ENCODE assay signal across 8 cellular contexts in genomic region chr1:48471603-48472576, GRCh38. TPM values are rescaled to one million over a fixed set of nuclear protein-coding genes. Genes with fewer than 3 reads are reported as not detected.
A peak's percentile ranks its signal among the peaks of the same experiment; 100 is the strongest.
DNase-seq lines count a peak whose midpoint lies in the region; TF ChIP-seq lines count a peak whose summit lies in the region.

SPATA6 (minus strand) TSS chr1:48472204; CDS start chr1:48472008, 196 bp downstream.

- no peaks in the 10 kb centered on the region for H3K79me2 ChIP-seq in DOHH2 (ENCODE audit: control insufficient read depth, low read length)

- H3K36me3 ChIP-seq in DOHH2 (ENCODE audit: control insufficient read depth, low read length) (no peaks in the 10 kb centered on the region), SJSA1 (no peaks in the 10 kb centered on the region), neutrophil (no peaks in the 10 kb centered on the region), stomach smooth muscle (ENCODE audit: control insufficient read depth in 2 of 2, insufficient read depth in 2 of 2, low read length in 2 of 2) (no peaks in the 10 kb centered on the region)

- TF ChIP-seq CTCF in DOHH2 (IDR thresholded peaks at IDR 0.05; ENCODE audit: low read depth, low read length, poor library complexity, severe bottlenecking) (no peak), neutrophil (IDR thresholded peaks at IDR 0.05) (peak; percentile 19)

- no peaks in the 10 kb centered on the region for H3K9me2 ChIP-seq in DOHH2 (replicated peaks; ENCODE audit: control insufficient read depth, low read length)

- H3K27me3 Mint-ChIP-seq in activated naive CD4-positive, alpha-beta T cell treated with anti-CD3 and anti-CD28 coated beads, Interleukin-2, amount 50 U/mL, for 24 hours, result no peaks in the 10 kb centered on the region

- peak within 1 kb of the TSS; percentile 93 for H3K4me3 Mint-ChIP-seq in activated naive CD4-positive, alpha-beta T cell treated with anti-CD3 and anti-CD28 coated beads, Interleukin-2, amount 50 U/mL, for 24 hours

- no peak within 1 kb of the TSS for H3K27ac ChIP-seq in DOHH2 (ENCODE audit: low read depth, low read length)
- no peak within 1 kb of the TSS for H3K27ac ChIP-seq in SJSA1
- peak within 1 kb of the TSS; percentile 57 for H3K27ac ChIP-seq in neutrophil
- H3K27ac ChIP-seq in stomach smooth muscle (ENCODE audit: low read length), result peak within 1 kb of the TSS; percentile 95

- H3K4me1 ChIP-seq in DOHH2 (ENCODE audit: control insufficient read depth, low read length) (peaks cover 6% of the 10 kb centered on the region), SJSA1 (replicated peaks) (peaks cover 3% of the 10 kb centered on the region; the same call in 1 of the 2 replicates), neutrophil (ENCODE audit: control insufficient read depth in 1 of 2, insufficient read depth in 1 of 2, low read depth in 1 of 2, low read length in 1 of 2) (peaks cover 29 to 30% of the 10 kb centered on the region in 2 experiments), stomach smooth muscle (ENCODE audit: control insufficient read depth, insufficient read depth, low read length) (peaks cover 14% of the 10 kb centered on the region)

- H3K9me3 ChIP-seq in DOHH2 (ENCODE audit: control insufficient read depth, insufficient read depth, low read length), result peaks cover 8% of the 10 kb centered on the region; the same call in 1 of the 2 replicates
- H3K9me3 ChIP-seq in SJSA1 (replicated peaks), result no peaks in the 10 kb centered on the region; the same call in 1 of the 2 replicates
- no peaks in the 10 kb centered on the region for H3K9me3 ChIP-seq in neutrophil
- no peaks in the 10 kb centered on the region for H3K9me3 ChIP-seq in stomach smooth muscle (ENCODE audit: control insufficient read depth in 2 of 2, low read length in 2 of 2)

- DNase-seq in H4 (ENCODE audit: low spot score) (peak; percentile 92), LoVo (ENCODE audit: low spot score) (peak; percentile 94), SJSA1 (ENCODE audit: low read depth in 1 of 2, low spot score in 2 of 2) (peak; percentile 52 to 94), globus pallidus (ENCODE audit: low spot score) (peak; percentile 98)

- peaks cover 9% of the 10 kb centered on the region for H3K27me3 ChIP-seq in DOHH2 (ENCODE audit: control insufficient read depth, low read length)
- no peaks in the 10 kb centered on the region; the same call in 1 of the 2 replicates for H3K27me3 ChIP-seq in SJSA1 (replicated peaks)
- peaks cover 22% of the 10 kb centered on the region for H3K27me3 ChIP-seq in neutrophil
- H3K27me3 ChIP-seq in stomach smooth muscle (ENCODE audit: control insufficient read depth in 1 of 2, insufficient read depth in 2 of 2, low read length in 2 of 2), result no peaks in the 10 kb centered on the region

- peak within 1 kb of the TSS; percentile 26 for H3K27ac Mint-ChIP-seq in activated naive CD4-positive, alpha-beta T cell treated with anti-CD3 and anti-CD28 coated beads, Interleukin-2, amount 50 U/mL, for 24 hours

- H3K4me2 ChIP-seq in DOHH2 (ENCODE audit: low read length), result peak within 1 kb of the TSS; percentile 64

- peak within 1 kb of the TSS; percentile 61 for H3K4me3 ChIP-seq in DOHH2 (ENCODE audit: low read length)
- H3K4me3 ChIP-seq in SJSA1, result peak within 1 kb of the TSS; percentile 46
- H3K4me3 ChIP-seq in neutrophil (ENCODE audit: low read depth in 1 of 2, low read length in 1 of 2), result peak within 1 kb of the TSS; percentile 65 to 84
- H3K4me3 ChIP-seq in stomach smooth muscle (ENCODE audit: low read length in 2 of 2), result peak within 1 kb of the TSS; percentile 87 to 92

- H3K9ac ChIP-seq in stomach smooth muscle (ENCODE audit: low read length in 2 of 2), result peak within 1 kb of the TSS; percentile 79 to 96

- no peaks in the 10 kb centered on the region for H3K36me3 Mint-ChIP-seq in activated naive CD4-positive, alpha-beta T cell treated with anti-CD3 and anti-CD28 coated beads, Interleukin-2, amount 50 U/mL, for 24 hours

- no peaks in the 10 kb centered on the region for H3K9me3 Mint-ChIP-seq in activated naive CD4-positive, alpha-beta T cell treated with anti-CD3 and anti-CD28 coated beads, Interleukin-2, amount 50 U/mL, for 24 hours

- no peaks in the 10 kb centered on the region for H4K20me1 ChIP-seq in DOHH2 (ENCODE audit: control insufficient read depth, insufficient read depth, low read depth, low read length)

- H3K4me1 Mint-ChIP-seq in activated naive CD4-positive, alpha-beta T cell treated with anti-CD3 and anti-CD28 coated beads, Interleukin-2, amount 50 U/mL, for 24 hours, result peaks cover 28% of the 10 kb centered on the region

- no peaks in the 10 kb centered on the region for H3F3A ChIP-seq in DOHH2 (ENCODE audit: control insufficient read depth, insufficient read depth)

RNA-seq across cellular contexts. Expression of gene SPATA6, which starts in this region (rescaled TPM):
- total RNA-seq in H4 (2014; rRNA removed; shearing (Covaris generic)), result 4.0 and 5.4 TPM in 2 replicates
- not detected in 2 replicates for total RNA-seq in SJSA1 (2014; rRNA removed; shearing (Covaris generic))

Comparison
In these comparisons a context has a peak if more than half of its experiments do, and no peak if none do; other contexts are left out.
1. Peak in DNase-seq and H3K4me3 ChIP-seq in SJSA1; RNA of the gene not detected or under 1 TPM.
2. H3K27ac ChIP-seq: peak in neutrophil (single experiment) and stomach smooth muscle (single experiment); none in DOHH2 (single experiment) and SJSA1 (single experiment).
3. Peak in every context shown above with its lines, with median percentiles within 50 percentile points of each other: H3K4me3 ChIP-seq and DNase-seq.